20 cellular contexts compared by ENCODE assay signal in the genomic region with DNA sequence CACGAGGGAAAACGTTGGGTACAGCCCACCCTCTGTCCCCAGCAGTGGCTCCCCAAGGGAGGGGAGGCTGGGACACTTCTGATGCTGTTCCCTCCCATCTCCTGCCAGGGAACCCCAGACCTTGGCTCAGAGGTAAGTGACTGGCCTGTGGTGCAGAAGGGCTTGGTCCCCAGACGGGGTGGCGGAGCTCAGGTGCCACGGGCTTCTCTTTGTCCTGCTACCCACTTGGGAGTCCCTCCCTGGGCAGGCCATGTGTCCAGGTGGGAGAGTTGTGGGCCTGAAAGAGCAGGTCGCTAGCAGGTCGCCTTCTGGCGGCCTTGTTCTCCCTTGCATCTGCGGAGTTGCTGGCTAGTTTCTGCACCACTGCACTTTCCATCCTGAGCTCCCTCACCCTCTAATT. TPM values are rescaled to one million over a fixed set of nuclear protein-coding genes. Genes with fewer than 3 reads are reported as not detected.
DNase-seq lines count a peak whose midpoint lies in the region; ATAC-seq, FAIRE-seq and TF ChIP-seq lines count a peak whose summit lies in the region.
"Had no signal": no experiment of that assay in that cellular context is flagged by ENCODE, and none has a peak within 500 bp of the region (broad histone marks: within the 10 kb centered on the region; RNA-seq: fewer than 3 reads in every experiment).

No MANE protein-coding gene starts in this region.

- peaks cover 37% of the 10 kb centered on the region for H3F3A ChIP-seq in SK-N-SH (replicated peaks; ENCODE audit: insufficient read depth)
- peaks cover 6% of the 10 kb centered on the region for H3F3A ChIP-seq in PC-3 (ENCODE audit: low read length, unreplicated experiment)

- peak overlapping the region; percentile 69 for H3K27ac Mint-ChIP-seq in stimulated activated naive B cell treated with anti-CD40 and anti-IgM and Interleukin-4, amounts not matched to agents 10 μg/mL and 1 μg/mL and 100 μg/mL, for 72 hours

- H3K4me3 Mint-ChIP-seq in stimulated activated naive B cell treated with anti-CD40 and anti-IgM and Interleukin-4, amounts not matched to agents 10 μg/mL and 1 μg/mL and 100 μg/mL, for 72 hours: no peak overlapping the region

- H3K79me2 ChIP-seq in SK-N-SH (ENCODE audit: insufficient read depth): peaks cover 48% of the 10 kb centered on the region
- peaks cover 30% of the 10 kb centered on the region for H3K79me2 ChIP-seq in PC-3 (ENCODE audit: low read length)
- H3K79me2 ChIP-seq in endothelial cell of umbilical vein (ENCODE audit: control insufficient read depth, insufficient read depth, low read length): peaks cover 29% of the 10 kb centered on the region

- dilution Hi-C loops in endothelial cell of umbilical vein (cut with MboI; ENCODE audit: extremely low pct_ligation_motif_present, low sequenced_read_pairs): no loop called here

- H3K27ac ChIP-seq in SK-N-SH (ENCODE audit: low read depth in 2 of 2, low read length in 1 of 2) (no peak overlapping the region), PC-3 (ENCODE audit: low read length) (no peak overlapping the region), endothelial cell of umbilical vein (ENCODE audit: insufficient read depth, low read depth, low read length) (no peak overlapping the region), Peyer's patch (no peak overlapping the region)
- H3K27ac ChIP-seq: C4-2B had no signal

- peaks cover 0 to 2% of the 10 kb centered on the region in 2 experiments; a peak in 1 of 4 replicates for H3K4me1 ChIP-seq in SK-N-SH (ENCODE audit: control insufficient read depth in 1 of 2, insufficient read depth in 2 of 2, low read depth in 1 of 2, low read length in 1 of 2)
- no peaks in the 10 kb centered on the region for H3K4me1 ChIP-seq in PC-3 (ENCODE audit: insufficient read depth, low read length)
- H3K4me1 ChIP-seq in endothelial cell of umbilical vein (ENCODE audit: control insufficient read depth, extremely low read depth, insufficient read depth, low read length): no peaks in the 10 kb centered on the region
- no peaks in the 10 kb centered on the region for H3K4me1 ChIP-seq in Peyer's patch

- H3K9me1 ChIP-seq in endothelial cell of umbilical vein (replicated peaks; ENCODE audit: control insufficient read depth, extremely low read depth, insufficient read depth, low read length): no peaks in the 10 kb centered on the region

- no peak; the same call in 2 of the 3 replicates for ATAC-seq in SK-N-SH treated with all-trans-retinoic acid at 6 μM for 48 hours
- no peak for ATAC-seq in PC-3
- no peak for ATAC-seq in stimulated activated naive B cell treated with anti-CD40 and anti-IgM and Interleukin-4, amounts not matched to agents 10 μg/mL and 1 μg/mL and 100 μg/mL, for 72 hours (replicated peaks)
- ATAC-seq in GM21619 (IDR thresholded peaks at IDR 0.05; ENCODE audit: unreplicated experiment): no peak
- no peak for ATAC-seq in GM18909 (IDR thresholded peaks at IDR 0.05; ENCODE audit: poor library complexity, unreplicated experiment)

- TF ChIP-seq POLR2A in endothelial cell of umbilical vein (IDR thresholded peaks at IDR 0.05; ENCODE audit: low read depth, low read length): peak; percentile 38
- no peak for TF ChIP-seq POLR2A in Peyer's patch (IDR thresholded peaks at IDR 0.05)

- POLR2A ChIA-PET in SK-N-SH (lab: Yijun Ruan, JAX): interaction anchor here (0.9 to 1.3 kb wide), 2 partner anchors 15 to 18 kb away, joined by 3 to 4 read pairs; a partner anchor contains a TSS
- POLR2A ChIA-PET in PC-3 (lab: Charles Lee; ENCODE audit: unreplicated experiment): interaction anchor here (0.6 kb wide), 1 partner anchor 20 kb away, joined by 6 read pairs; no protein-coding TSS in a partner anchor
- POLR2A ChIA-PET in endothelial cell of umbilical vein (lab: Charles Lee): no interaction called here

- no peak for TF ChIP-seq RAD21 in SK-N-SH (IDR thresholded peaks at IDR 0.05; ENCODE audit: low read length)

- H3K9me3 Mint-ChIP-seq in stimulated activated naive B cell treated with anti-CD40 and anti-IgM and Interleukin-4, amounts not matched to agents 10 μg/mL and 1 μg/mL and 100 μg/mL, for 72 hours: no peaks in the 10 kb centered on the region

- H3K36me3 Mint-ChIP-seq in stimulated activated naive B cell treated with anti-CD40 and anti-IgM and Interleukin-4, amounts not matched to agents 10 μg/mL and 1 μg/mL and 100 μg/mL, for 72 hours: peaks cover 49 to 50% of the 10 kb centered on the region in 2 donors

- no peak overlapping the region for H2AFZ ChIP-seq in SK-N-SH (ENCODE audit: low read depth)
- no peak overlapping the region for H2AFZ ChIP-seq in PC-3 (ENCODE audit: low read length)
- no peak overlapping the region for H2AFZ ChIP-seq in endothelial cell of umbilical vein (ENCODE audit: low read depth, low read length)

- H3K9ac ChIP-seq in SK-N-SH (no peak overlapping the region), PC-3 (ENCODE audit: low read length) (no peak overlapping the region), endothelial cell of umbilical vein (replicated peaks; ENCODE audit: extremely low read depth, insufficient read depth, low read length) (no peak overlapping the region)

- peaks cover 45% of the 10 kb centered on the region for H4K20me1 ChIP-seq in SK-N-SH (ENCODE audit: insufficient read depth)
- peaks cover 28% of the 10 kb centered on the region for H4K20me1 ChIP-seq in PC-3 (ENCODE audit: low read length)
- H4K20me1 ChIP-seq in endothelial cell of umbilical vein (replicated peaks; ENCODE audit: control insufficient read depth, extremely low read depth, insufficient read depth, low read length): no peaks in the 10 kb centered on the region

- DNase-seq in SK-N-SH (peak; percentile 24), PC-3 (no peak), endothelial cell of umbilical vein (ENCODE audit: low read depth, low spot score) (no peak), Peyer's patch (no peak)
- no peak for DNase-seq in stimulated activated naive B cell treated with anti-CD40 and anti-IgM and Interleukin-4, amounts not matched to agents 10 μg/mL and 1 μg/mL and 100 μg/mL, for 72 hours
- DNase-seq: DND-41, GDM1, MG63, NCI-H187 treated with DMSO at 0.1 percent for 48 hours, NCI-H2171, NCI-H446 treated with DMSO at 0.1 percent for 48 hours, NCI-H748 treated with DMSO at 0.1 percent for 48 hours, SIG-M5 had no signal

- peaks cover 63 to 96% of the 10 kb centered on the region in 2 experiments for H3K36me3 ChIP-seq in SK-N-SH (replicated peaks in 1 of 2; ENCODE audit: control insufficient read depth in 1 of 2, insufficient read depth in 2 of 2, low read length in 1 of 2)
- H3K36me3 ChIP-seq in PC-3 (ENCODE audit: low read depth, low read length): peaks cover 48% of the 10 kb centered on the region
- peaks cover 9 to 53% of the 10 kb centered on the region in 2 experiments for H3K36me3 ChIP-seq in endothelial cell of umbilical vein (ENCODE audit: control insufficient read depth in 2 of 2, extremely low read depth in 1 of 2, insufficient read depth in 2 of 2, low read length in 2 of 2)
- peaks cover 0 to 83% (median 0%) of the 10 kb centered on the region in 3 donors for H3K36me3 ChIP-seq in Peyer's patch

- H3K4me2 ChIP-seq in SK-N-SH (no peak overlapping the region), PC-3 (ENCODE audit: low read length) (no peak overlapping the region), endothelial cell of umbilical vein (ENCODE audit: insufficient read depth, low read length) (no peak overlapping the region)

- no peaks in the 10 kb centered on the region for H3K27me3 ChIP-seq in SK-N-SH (ENCODE audit: insufficient read depth)
- no peaks in the 10 kb centered on the region for H3K27me3 ChIP-seq in PC-3 (ENCODE audit: low read length)
- no peaks in the 10 kb centered on the region for H3K27me3 ChIP-seq in endothelial cell of umbilical vein (ENCODE audit: control insufficient read depth in 2 of 2, insufficient read depth in 2 of 2, low read length in 2 of 2)
- H3K27me3 ChIP-seq in Peyer's patch: no peaks in the 10 kb centered on the region
- H3K27me3 ChIP-seq: MG63 had no signal

- WGBS in SK-N-SH (ENCODE audit: low lambda C conversion rate): 83% methylated on average over 9 of the region's 9 CpGs

- TF ChIP-seq EP300 in SK-N-SH (IDR thresholded peaks at IDR 0.05; ENCODE audit: borderline replicate concordance in 1 of 2, low read depth in 1 of 2, low read length in 1 of 2): no peak

- BruUV-seq in PC-3 (replicated peaks; lab: Mats Ljungman, UMichigan): TSS peak; percentile 5
- BruUV-seq in endothelial cell of umbilical vein (replicated peaks; lab: Mats Ljungman, UMichigan): no TSS peak

- H3K9me2 ChIP-seq in SK-N-SH (no peaks in the 10 kb centered on the region), PC-3 (replicated peaks; ENCODE audit: low read length) (no peaks in the 10 kb centered on the region)

- CTCF ChIA-PET in SK-N-SH (lab: Yijun Ruan, JAX): interaction anchor here (0.9 to 1.3 kb wide), 2 partner anchors 10 to 16 kb away, joined by 3 to 5 read pairs; a partner anchor contains a TSS
- CTCF ChIA-PET in PC-3 (lab: Charles Lee): no interaction called here
- CTCF ChIA-PET in endothelial cell of umbilical vein (lab: Charles Lee): interaction anchor here (1.6 kb wide), 1 partner anchor 9 kb away, joined by 4 read pairs; no protein-coding TSS in a partner anchor

- H3K4me3 ChIP-seq in SK-N-SH (ENCODE audit: low read depth in 2 of 2, low read length in 1 of 2) (no peak overlapping the region), PC-3 (ENCODE audit: low read length) (no peak overlapping the region), endothelial cell of umbilical vein (replicated peaks in 1 of 3; ENCODE audit: insufficient read depth in 1 of 3, low read depth in 1 of 3, low read length in 3 of 3) (no peak overlapping the region), Peyer's patch (no peak overlapping the region)
- H3K4me3 ChIP-seq: MG63 had no signal

- H3K4me1 Mint-ChIP-seq in stimulated activated naive B cell treated with anti-CD40 and anti-IgM and Interleukin-4, amounts not matched to agents 10 μg/mL and 1 μg/mL and 100 μg/mL, for 72 hours: peaks cover 16 to 27% of the 10 kb centered on the region in 2 donors

- H3K9me3 ChIP-seq in SK-N-SH: no peaks in the 10 kb centered on the region
- no peaks in the 10 kb centered on the region for H3K9me3 ChIP-seq in PC-3 (ENCODE audit: low read length)
- no peaks in the 10 kb centered on the region for H3K9me3 ChIP-seq in endothelial cell of umbilical vein (replicated peaks; ENCODE audit: control insufficient read depth, insufficient read depth, low read length)
- H3K9me3 ChIP-seq in Peyer's patch: no peaks in the 10 kb centered on the region
- H3K9me3 ChIP-seq: MG63 had no signal

- TF ChIP-seq CTCF in SK-N-SH (IDR thresholded peaks at IDR 0.05) (no peak), PC-3 (conservative IDR thresholded peaks at IDR 0.05; ENCODE audit: low read depth, low read length) (no peak), endothelial cell of umbilical vein (IDR thresholded peaks at IDR 0.05; ENCODE audit: extremely low read depth in 1 of 2, insufficient read depth in 1 of 2, low read depth in 1 of 2, low read length in 2 of 2) (no peak), Peyer's patch (IDR thresholded peaks at IDR 0.05) (no peak)

- no peak for FAIRE-seq in endothelial cell of umbilical vein (lab: Jason Lieb, UNC)
- FAIRE-seq: A204.1, H54, RCC 7860 had no signal

- H3K27me3 Mint-ChIP-seq in stimulated activated naive B cell treated with anti-CD40 and anti-IgM and Interleukin-4, amounts not matched to agents 10 μg/mL and 1 μg/mL and 100 μg/mL, for 72 hours: no peaks in the 10 kb centered on the region

- intact Hi-C loops in PC-3 (cut with micrococcal nuclease) (no loop called here), endothelial cell of umbilical vein (cut with micrococcal nuclease) (no loop called here)

RNA-seq across cellular contexts. Expression of a gene that starts 10.1 kb away (rescaled TPM):
- polyA plus RNA-seq in SK-N-SH (2012; rRNA removed) (2,495 and 4,591 TPM in 2 replicates), endothelial cell of umbilical vein (2,129 and 2,140 TPM in 2 replicates)
- polyA plus RNA-seq in SK-N-SH (2012; cell fraction: cytosol; rRNA removed): 3,365 and 4,101 TPM in 2 replicates
- polyA plus RNA-seq in SK-N-SH (2012; cell fraction: nucleus; rRNA removed): 420 and 854 TPM in 2 replicates
- total RNA-seq in PC-3 (2014; rRNA removed) (660 and 1,030 TPM in 2 replicates), endothelial cell of umbilical vein (348 and 369 TPM in 2 replicates), Peyer's patch (100 to 1,000 TPM; 352 to 597 (median 546) TPM)
- 1,643 and 2,429 TPM in 2 replicates for polyA plus RNA-seq in endothelial cell of umbilical vein (2011; cell fraction: cytosol; rRNA removed)
- 440 and 839 TPM in 2 replicates for polyA plus RNA-seq in endothelial cell of umbilical vein (2011; cell fraction: nucleus; rRNA removed)
- polyA plus RNA-seq in endothelial cell of umbilical vein (2012): 722 and 1,436 TPM in 2 replicates
- 159 and 174 TPM in 2 replicates for polyA minus RNA-seq in endothelial cell of umbilical vein
- polyA minus RNA-seq in endothelial cell of umbilical vein (2011; cell fraction: cytosol; rRNA and poly(A)+ RNA removed): 220 TPM
- 41.5 and 43.9 TPM in 2 replicates for polyA minus RNA-seq in endothelial cell of umbilical vein (2011; cell fraction: nucleus; rRNA and poly(A)+ RNA removed)

RNA-seq across cellular contexts. Expression of a gene that starts 16.8 kb away (rescaled TPM):
- polyA plus RNA-seq in SK-N-SH (2012; rRNA removed) (27.7 and 34.5 TPM in 2 replicates), endothelial cell of umbilical vein (10.9 and 11.6 TPM in 2 replicates)
- 19.9 and 20.2 TPM in 2 replicates for polyA plus RNA-seq in SK-N-SH (2012; cell fraction: cytosol; rRNA removed)
- polyA plus RNA-seq in SK-N-SH (2012; cell fraction: nucleus; rRNA removed): 68.2 and 103 TPM in 2 replicates
- total RNA-seq in PC-3 (2014; rRNA removed) (6.6 and 8.3 TPM in 2 replicates), endothelial cell of umbilical vein (16.6 and 21.6 TPM in 2 replicates), Peyer's patch (10 to 100 TPM; 23.8 to 44.8 (median 36.8) TPM)
- 5.6 and 6.5 TPM in 2 replicates for polyA plus RNA-seq in endothelial cell of umbilical vein (2011; cell fraction: cytosol; rRNA removed)
- polyA plus RNA-seq in endothelial cell of umbilical vein (2011; cell fraction: nucleus; rRNA removed): 57.3 and 67.2 TPM in 2 replicates
- polyA plus RNA-seq in endothelial cell of umbilical vein (2012): 5.6 and 8.8 TPM in 2 replicates
- polyA minus RNA-seq in endothelial cell of umbilical vein: 17.4 and 20.1 TPM in 2 replicates
- 2.3 TPM for polyA minus RNA-seq in endothelial cell of umbilical vein (2011; cell fraction: cytosol; rRNA and poly(A)+ RNA removed)
- 23.0 and 39.1 TPM in 2 replicates for polyA minus RNA-seq in endothelial cell of umbilical vein (2011; cell fraction: nucleus; rRNA and poly(A)+ RNA removed)

RNA-seq across cellular contexts. Expression of a gene that starts 17.1 kb away (rescaled TPM):
- polyA plus RNA-seq in SK-N-SH (2012; rRNA removed) (101 and 107 TPM in 2 replicates), endothelial cell of umbilical vein (53.0 and 56.1 TPM in 2 replicates)
- 41.3 and 58.6 TPM in 2 replicates for polyA plus RNA-seq in SK-N-SH (2012; cell fraction: cytosol; rRNA removed)
- polyA plus RNA-seq in SK-N-SH (2012; cell fraction: nucleus; rRNA removed): 300 and 397 TPM in 2 replicates
- total RNA-seq in PC-3 (2014; rRNA removed) (49.5 and 65.3 TPM in 2 replicates), endothelial cell of umbilical vein (48.3 and 51.5 TPM in 2 replicates), Peyer's patch (10 to 100 TPM; 21.4 to 42.2 (median 35.5) TPM)
- polyA plus RNA-seq in endothelial cell of umbilical vein (2011; cell fraction: cytosol; rRNA removed): 34.9 and 39.5 TPM in 2 replicates
- polyA plus RNA-seq in endothelial cell of umbilical vein (2011; cell fraction: nucleus; rRNA removed): 120 and 124 TPM in 2 replicates
- polyA plus RNA-seq in endothelial cell of umbilical vein (2012): 23.6 and 28.9 TPM in 2 replicates
- 43.7 and 45.0 TPM in 2 replicates for polyA minus RNA-seq in endothelial cell of umbilical vein
- 26.6 TPM for polyA minus RNA-seq in endothelial cell of umbilical vein (2011; cell fraction: cytosol; rRNA and poly(A)+ RNA removed)
- 41.0 and 42.1 TPM in 2 replicates for polyA minus RNA-seq in endothelial cell of umbilical vein (2011; cell fraction: nucleus; rRNA and poly(A)+ RNA removed)

RNA-seq across cellular contexts. Expression of a gene that starts 17.3 kb away (rescaled TPM):
- 7.4 and 8.2 TPM in 2 replicates for polyA plus RNA-seq in SK-N-SH (2012; rRNA removed)
- polyA plus RNA-seq in SK-N-SH (2012; cell fraction: cytosol; rRNA removed): 2.7 and 3.3 TPM in 2 replicates
- polyA plus RNA-seq in SK-N-SH (2012; cell fraction: nucleus; rRNA removed): 16.1 and 16.8 TPM in 2 replicates
- total RNA-seq in PC-3 (2014; rRNA removed): 10.4 and 11.5 TPM in 2 replicates
- 6.9 and 9.6 TPM in 2 replicates for total RNA-seq in endothelial cell of umbilical vein
- polyA plus RNA-seq in endothelial cell of umbilical vein: 3.8 and 4.2 TPM in 2 replicates
- polyA plus RNA-seq in endothelial cell of umbilical vein (2011; cell fraction: cytosol; rRNA removed): 2.6 and 3.6 TPM in 2 replicates
- 6.4 TPM in 2 replicates for polyA plus RNA-seq in endothelial cell of umbilical vein (2011; cell fraction: nucleus; rRNA removed)
- polyA plus RNA-seq in endothelial cell of umbilical vein (2012): 3.3 and 3.9 TPM in 2 replicates
- polyA minus RNA-seq in endothelial cell of umbilical vein: 2.9 and 3.2 TPM in 2 replicates
- polyA minus RNA-seq in endothelial cell of umbilical vein (2011; cell fraction: cytosol; rRNA and poly(A)+ RNA removed): 5.2 TPM
- 3.5 and 3.7 TPM in 2 replicates for polyA minus RNA-seq in endothelial cell of umbilical vein (2011; cell fraction: nucleus; rRNA and poly(A)+ RNA removed)
- 1 to 10 TPM; 8.3 to 9.1 (median 8.6) TPM for total RNA-seq in Peyer's patch

RNA-seq across cellular contexts. Expression of a gene that starts 44.2 kb away (rescaled TPM):
- polyA plus RNA-seq in SK-N-SH (2012; rRNA removed) (19.6 and 19.8 TPM in 2 replicates), endothelial cell of umbilical vein (8.3 and 8.6 TPM in 2 replicates)
- polyA plus RNA-seq in SK-N-SH (2012; cell fraction: cytosol; rRNA removed): 16.7 and 17.1 TPM in 2 replicates
- 28.5 and 28.6 TPM in 2 replicates for polyA plus RNA-seq in SK-N-SH (2012; cell fraction: nucleus; rRNA removed)
- total RNA-seq in PC-3 (2014; rRNA removed) (17.7 and 19.4 TPM in 2 replicates), endothelial cell of umbilical vein (19.8 and 22.8 TPM in 2 replicates), Peyer's patch (10 to 100 TPM; 37.3 to 71.8 (median 58.0) TPM)
- polyA plus RNA-seq in endothelial cell of umbilical vein (2011; cell fraction: cytosol; rRNA removed): 11.8 and 14.0 TPM in 2 replicates
- 15.3 and 21.3 TPM in 2 replicates for polyA plus RNA-seq in endothelial cell of umbilical vein (2011; cell fraction: nucleus; rRNA removed)
- 11.4 and 11.7 TPM in 2 replicates for polyA plus RNA-seq in endothelial cell of umbilical vein (2012)
- polyA minus RNA-seq in endothelial cell of umbilical vein: 17.3 and 19.1 TPM in 2 replicates
- polyA minus RNA-seq in endothelial cell of umbilical vein (2011; cell fraction: cytosol; rRNA and poly(A)+ RNA removed): 11.6 TPM
- polyA minus RNA-seq in endothelial cell of umbilical vein (2011; cell fraction: nucleus; rRNA and poly(A)+ RNA removed): 19.6 and 21.3 TPM in 2 replicates
